14 cellular contexts compared by ENCODE assay signal in the genomic region with DNA sequence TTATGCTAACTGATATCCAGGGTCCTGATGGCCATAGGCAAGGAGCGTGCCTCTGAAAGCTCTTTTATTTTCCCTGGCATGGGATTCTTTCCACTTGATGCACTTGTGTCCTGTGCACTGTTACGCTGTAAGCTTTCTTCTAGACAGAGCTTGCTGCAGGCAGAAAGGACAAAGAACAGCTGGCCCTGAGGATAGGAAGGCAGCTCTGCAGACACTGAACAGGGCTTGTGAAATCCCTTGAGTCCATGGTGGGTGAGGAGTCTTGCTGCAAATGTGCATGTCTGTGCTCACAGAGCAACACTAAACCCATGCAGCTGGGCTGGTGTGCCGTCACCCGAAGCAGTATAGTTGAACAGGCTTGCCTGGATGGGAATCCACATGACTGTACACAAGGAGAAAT.
DNase-seq lines count a peak whose midpoint lies in the region; TF ChIP-seq lines count a peak whose summit lies in the region.
"Had no signal": no experiment of that assay in that cellular context is flagged by ENCODE, and none has a peak within 500 bp of the region (broad histone marks: within the 10 kb centered on the region; RNA-seq: fewer than 3 reads in every experiment).

No MANE protein-coding gene starts in this region.

- no peak for TF ChIP-seq CTCF in nephron (IDR thresholded peaks at IDR 0.05; ENCODE audit: unreplicated experiment in 3 of 3)

- peaks cover 2% of the 10 kb centered on the region for H3K9me3 Mint-ChIP-seq in nephron
- H3K9me3 Mint-ChIP-seq: activated B cell treated with CpG ODN at 0.5 μM for 24 hours had no signal

- DNase-seq in ELF-1 (ENCODE audit: low read depth, low spot score) (peak; percentile 40), LHCN-M2 (ENCODE audit: low read depth) (peak; percentile 37), amniotic epithelial cell (ENCODE audit: low read depth) (peak; percentile 15), OCI-M1 (lab: John Stamatoyannopoulos, UW) (no peak), iPS-NIHi7 (ENCODE audit: extremely low spot score) (no peak)
- no peak for DNase-seq in stimulated activated CD4-positive, alpha-beta T cell treated with anti-CD3 and anti-CD28 coated beads, Interleukin-4, amount 100 ng/mL, for 4 hours
- DNase-seq: activated B cell treated with CpG ODN at 0.5 μM for 24 hours, Caco-2, foreskin fibroblast, mucosa of descending colon, NCI-H2029, nucleus accumbens, substantia nigra had no signal

- peaks cover 5% of the 10 kb centered on the region for H3K4me1 Mint-ChIP-seq in nephron

- no peak overlapping the region for H3K4me3 Mint-ChIP-seq in nephron
- H3K4me3 Mint-ChIP-seq: activated B cell treated with CpG ODN at 0.5 μM for 24 hours had no signal

- H3K27me3 Mint-ChIP-seq in nephron (ENCODE audit: low read depth) = peaks cover 16% of the 10 kb centered on the region
- H3K27me3 Mint-ChIP-seq: activated B cell treated with CpG ODN at 0.5 μM for 24 hours had no signal

- H3K27ac Mint-ChIP-seq in nephron = peak overlapping the region; percentile 28 to 72 (median 31)
- H3K27ac Mint-ChIP-seq: activated B cell treated with CpG ODN at 0.5 μM for 24 hours had no signal

- no peaks in the 10 kb centered on the region for H3K36me3 Mint-ChIP-seq in nephron (ENCODE audit: low read depth)

Comparison
In these comparisons a context has a peak if more than half of its experiments do, and no peak if none do; other contexts are left out.
1. DNase-seq: peak in ELF-1 (single experiment), LHCN-M2 (single experiment) and amniotic epithelial cell (single experiment); none in OCI-M1 (single experiment), iPS-NIHi7 (single experiment) and stimulated activated CD4-positive, alpha-beta T cell treated with anti-CD3 and anti-CD28 coated beads, Interleukin-4, amount 100 ng/mL, for 4 hours (0 of 2).